20 cellular contexts compared by ENCODE assay signal in the genomic region with DNA sequence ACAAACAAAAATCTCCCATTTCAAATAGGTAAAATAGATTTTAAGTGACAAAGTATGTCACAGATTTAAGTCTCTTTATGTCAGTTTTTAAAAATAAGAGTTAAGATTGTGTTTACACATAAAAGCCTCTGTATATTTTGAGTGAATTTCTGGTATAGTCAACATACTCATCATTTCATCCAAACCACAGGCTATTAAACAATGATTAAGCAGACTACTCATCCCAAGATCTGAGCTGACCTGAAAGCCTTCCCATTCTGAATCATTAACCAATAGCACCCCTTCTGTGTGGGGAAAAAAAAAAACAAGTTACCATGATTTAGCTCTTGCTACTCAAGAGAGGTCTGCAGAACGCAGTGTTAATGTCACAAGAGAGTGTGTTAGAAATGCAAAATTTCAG.
DNase-seq lines count a peak whose midpoint lies in the region; TF ChIP-seq lines count a peak whose summit lies in the region.
"Had no signal": no experiment of that assay in that cellular context is flagged by ENCODE, and none has a peak within 500 bp of the region (broad histone marks: within the 10 kb centered on the region; RNA-seq: fewer than 3 reads in every experiment).

No MANE protein-coding gene starts in this region.

- no peak overlapping the region for H3K4me2 ChIP-seq in trophoblast cell (ENCODE audit: low read length)

- no peak overlapping the region for H3K27ac ChIP-seq in trophoblast cell (ENCODE audit: low read depth, low read length)

- no peaks in the 10 kb centered on the region for H3K36me3 ChIP-seq in trophoblast cell (ENCODE audit: control insufficient read depth in 1 of 2, insufficient read depth in 2 of 2, low read length in 2 of 2)

- H4K8ac ChIP-seq in trophoblast cell (ENCODE audit: low read depth, low read length), result no peak overlapping the region

- WGBS in trophoblast cell (ENCODE audit: extremely low coverage, insufficient coverage, insufficient read length), result no CpG with 5 or more reads among the region's 1 CpG

- no peak overlapping the region for H2AK5ac ChIP-seq in trophoblast cell (ENCODE audit: low read length)

- H3K27me3 ChIP-seq in trophoblast cell (ENCODE audit: insufficient read depth, low read length), result no peaks in the 10 kb centered on the region

- no peak overlapping the region for H3K4me3 ChIP-seq in epithelial cell of esophagus (ENCODE audit: low read length)
- H3K4me3 ChIP-seq in skeletal muscle cell (ENCODE audit: low read depth, low read length), result no peak overlapping the region
- H3K4me3 ChIP-seq in trophoblast cell (ENCODE audit: low read depth, low read length), result no peak overlapping the region

- no peak overlapping the region for H3K23ac ChIP-seq in trophoblast cell (ENCODE audit: low read length)

- no peaks in the 10 kb centered on the region for H3K79me2 ChIP-seq in trophoblast cell (ENCODE audit: control insufficient read depth, insufficient read depth, low read length, poor library complexity)

- no peak overlapping the region for H2BK12ac ChIP-seq in trophoblast cell (ENCODE audit: low read length)

- H3K14ac ChIP-seq in trophoblast cell (ENCODE audit: low read length), result no peak overlapping the region

- H3K4ac ChIP-seq in trophoblast cell (ENCODE audit: low read depth, low read length), result no peak overlapping the region

- no peaks in the 10 kb centered on the region for H3K79me1 ChIP-seq in trophoblast cell (ENCODE audit: low read length)

- H4K91ac ChIP-seq in trophoblast cell (ENCODE audit: low read depth, low read length), result no peak overlapping the region

- no peaks in the 10 kb centered on the region for H3K9me3 ChIP-seq in trophoblast cell (ENCODE audit: insufficient read depth, low read depth, low read length)

- no peak overlapping the region for H3K9ac ChIP-seq in trophoblast cell (ENCODE audit: low read length)

- H3K4me1 ChIP-seq in trophoblast cell (ENCODE audit: control insufficient read depth in 1 of 2, insufficient read depth in 2 of 2, low read length in 2 of 2), result no peaks in the 10 kb centered on the region

- no peak overlapping the region for H2BK120ac ChIP-seq in trophoblast cell (ENCODE audit: insufficient read depth, low read length, poor library complexity)

- DNase-seq in EH (ENCODE audit: low read depth) (peak; percentile 81), NCI-H226 (peak; percentile 2), epithelial cell of esophagus (ENCODE audit: low read depth) (peak; percentile 72), skeletal muscle cell (ENCODE audit: low read depth) (peak; percentile 24), trophoblast cell (no peak), islet precursor cell (no peak)
- no peak for DNase-seq in stimulated activated CD4-positive, alpha-beta T cell treated with anti-CD3 and anti-CD28 coated beads, Interleukin-4, amount 100 ng/mL, for 1 hour
- DNase-seq in activated CD4-positive, CD25-positive, alpha-beta regulatory T cell treated with anti-CD3 and anti-CD28 coated beads, Interleukin-2, amount 50 U/mL, for 72 hours, result no peak
- DNase-seq: activated CD4-positive, alpha-beta T cell treated with anti-CD3 and anti-CD28 coated beads, Interleukin-2, amount 10 ng/mL, durations not matched to agents 24 days and 14 days; activated T-cell treated with anti-CD3 and anti-CD28 coated beads, Interleukin-2, amount 50 U/mL, for 1 hour; caudate nucleus; CD4-positive, alpha-beta T cell; effector memory CD8-positive, alpha-beta T cell; immature natural killer cell; Kasumi-1; NCI-H1436 treated with DMSO at 0.1 percent for 48 hours; NCI-H2227 treated with DMSO at 0.1 percent for 48 hours; nephron progenitor cell; NK-92 treated with Interleukin-12 subunit alpha and Interleukin-12 subunit beta, amount 100 ng/mL, for 24 hours; SIG-M5 had no signal

- no peak overlapping the region for H2BK5ac ChIP-seq in trophoblast cell (ENCODE audit: low read depth, low read length, poor library complexity)

- TF ChIP-seq CTCF in epithelial cell of esophagus (IDR thresholded peaks at IDR 0.05; ENCODE audit: insufficient read depth, low read depth, low read length, missing control alignments), result no peak

- H3K18ac ChIP-seq in trophoblast cell (ENCODE audit: low read length), result no peak overlapping the region

- H2AFZ ChIP-seq in trophoblast cell (ENCODE audit: insufficient read depth, low read length, poor library complexity), result no peak overlapping the region

- no peak overlapping the region for H4K12ac ChIP-seq in trophoblast cell (ENCODE audit: low read depth, low read length)

Comparison
In these comparisons a context has a peak if more than half of its experiments do, and no peak if none do; other contexts are left out.
1. DNase-seq: peak in EH (single experiment), NCI-H226 (single experiment), epithelial cell of esophagus (single experiment) and skeletal muscle cell (single experiment); none in trophoblast cell (0 of 2), stimulated activated CD4-positive, alpha-beta T cell treated with anti-CD3 and anti-CD28 coated beads, Interleukin-4, amount 100 ng/mL, for 1 hour (single experiment), activated CD4-positive, CD25-positive, alpha-beta regulatory T cell treated with anti-CD3 and anti-CD28 coated beads, Interleukin-2, amount 50 U/mL, for 72 hours (single experiment) and islet precursor cell (single experiment).